In genomic region chr7:106864298-106865081, GRCh38 we compare ENCODE assay signal across 8 cellular contexts. TPM values are rescaled to one million over a fixed set of nuclear protein-coding genes. Genes with fewer than 3 reads are reported as not detected.
A peak's percentile ranks its signal among the peaks of the same experiment; 100 is the strongest.
DNase-seq lines count a peak whose midpoint lies in the region; ATAC-seq and TF ChIP-seq lines count a peak whose summit lies in the region.

No MANE protein-coding gene starts in this region.

- no peak for DNase-seq in activated T-cell treated with anti-CD3 and anti-CD28 coated beads, Interleukin-2, amount 50 U/mL, for 24 hours
- DNase-seq in activated T-cell treated with anti-CD3 and anti-CD28 coated beads for 4 hours (no peak), D341Med (ENCODE audit: low spot score) (no peak), NCI-H187 (lab: John Stamatoyannopoulos, UW) (no peak)
- DNase-seq in activated CD8-positive, alpha-beta T cell treated with anti-CD3 and anti-CD28 coated beads for 36 hours: no peak
- no peak for DNase-seq in effector CD8-positive, alpha-beta T cell (lab: John Stamatoyannopoulos, UW)

- CTCF ChIA-PET in activated CD8-positive, alpha-beta T cell treated with anti-CD3 and anti-CD28 coated beads for 36 hours (lab: Charles Lee): interaction anchor here (0.6 to 1.2 kb wide), 3 partner anchors 15 to 1333 kb away, joined by 3 read pairs; no protein-coding TSS in a partner anchor

- peaks cover 76% of the 10 kb centered on the region for H3K4me1 Mint-ChIP-seq in activated T-cell treated with anti-CD3 and anti-CD28 coated beads, Interleukin-2, amount 50 U/mL, for 24 hours (ENCODE audit: low read depth)
- H3K4me1 Mint-ChIP-seq in activated CD8-positive, alpha-beta T cell treated with anti-CD3 and anti-CD28 coated beads for 36 hours (ENCODE audit: low read depth): peaks cover 60% of the 10 kb centered on the region
- H3K4me1 Mint-ChIP-seq in stimulated activated naive CD8-positive, alpha-beta T cell treated with anti-CD3 and anti-CD28 coated beads, Interleukin-15, Interleukin-2, amounts not matched to agents 100 ng/mL and 50 ng/mL, for 24 hours (ENCODE audit: low read depth): peaks cover 67% of the 10 kb centered on the region

- intact Hi-C loops in activated CD8-positive, alpha-beta T cell treated with anti-CD3 and anti-CD28 coated beads for 36 hours (cut with micrococcal nuclease): no loop called here

- H3K27ac Mint-ChIP-seq in activated T-cell treated with anti-CD3 and anti-CD28 coated beads, Interleukin-2, amount 50 U/mL, for 24 hours: peak overlapping the region; percentile 96
- peak overlapping the region; percentile 95 for H3K27ac Mint-ChIP-seq in activated CD8-positive, alpha-beta T cell treated with anti-CD3 and anti-CD28 coated beads for 36 hours
- peak overlapping the region; percentile 87 for H3K27ac Mint-ChIP-seq in stimulated activated naive CD8-positive, alpha-beta T cell treated with anti-CD3 and anti-CD28 coated beads, Interleukin-15, Interleukin-2, amounts not matched to agents 100 ng/mL and 50 ng/mL, for 24 hours

- peak overlapping the region; percentile 84 for H3K4me3 Mint-ChIP-seq in activated T-cell treated with anti-CD3 and anti-CD28 coated beads, Interleukin-2, amount 50 U/mL, for 24 hours
- H3K4me3 Mint-ChIP-seq in activated CD8-positive, alpha-beta T cell treated with anti-CD3 and anti-CD28 coated beads for 36 hours: peak overlapping the region; percentile 91
- H3K4me3 Mint-ChIP-seq in stimulated activated naive CD8-positive, alpha-beta T cell treated with anti-CD3 and anti-CD28 coated beads, Interleukin-15, Interleukin-2, amounts not matched to agents 100 ng/mL and 50 ng/mL, for 24 hours: peak overlapping the region; percentile 90

- POLR2A ChIA-PET in activated CD8-positive, alpha-beta T cell treated with anti-CD3 and anti-CD28 coated beads for 36 hours (lab: Charles Lee): interaction anchor here (1.5 kb wide), 1 partner anchor 305 kb away, joined by 4 read pairs; no protein-coding TSS in a partner anchor

- TF ChIP-seq CTCF in activated CD8-positive, alpha-beta T cell treated with anti-CD3 and anti-CD28 coated beads for 36 hours (IDR thresholded peaks at IDR 0.05): no peak

- H3K9me3 Mint-ChIP-seq in activated T-cell treated with anti-CD3 and anti-CD28 coated beads, Interleukin-2, amount 50 U/mL, for 24 hours: no peaks in the 10 kb centered on the region
- H3K9me3 Mint-ChIP-seq in activated CD8-positive, alpha-beta T cell treated with anti-CD3 and anti-CD28 coated beads for 36 hours: peaks cover 4% of the 10 kb centered on the region
- no peaks in the 10 kb centered on the region for H3K9me3 Mint-ChIP-seq in stimulated activated naive CD8-positive, alpha-beta T cell treated with anti-CD3 and anti-CD28 coated beads, Interleukin-15, Interleukin-2, amounts not matched to agents 100 ng/mL and 50 ng/mL, for 24 hours

- peaks cover 39% of the 10 kb centered on the region for H3K36me3 Mint-ChIP-seq in activated T-cell treated with anti-CD3 and anti-CD28 coated beads, Interleukin-2, amount 50 U/mL, for 24 hours (ENCODE audit: low read depth)
- H3K36me3 Mint-ChIP-seq in activated CD8-positive, alpha-beta T cell treated with anti-CD3 and anti-CD28 coated beads for 36 hours (ENCODE audit: low read depth): peaks cover 31% of the 10 kb centered on the region
- peaks cover 30% of the 10 kb centered on the region for H3K36me3 Mint-ChIP-seq in stimulated activated naive CD8-positive, alpha-beta T cell treated with anti-CD3 and anti-CD28 coated beads, Interleukin-15, Interleukin-2, amounts not matched to agents 100 ng/mL and 50 ng/mL, for 24 hours (ENCODE audit: low read depth)

- ATAC-seq in HG02981 (IDR thresholded peaks at IDR 0.05; ENCODE audit: unreplicated experiment): peak; percentile 16
- peak; percentile 38 for ATAC-seq in activated CD8-positive, alpha-beta T cell treated with anti-CD3 and anti-CD28 coated beads for 36 hours

- no peaks in the 10 kb centered on the region for H3K27me3 Mint-ChIP-seq in activated T-cell treated with anti-CD3 and anti-CD28 coated beads, Interleukin-2, amount 50 U/mL, for 24 hours
- no peaks in the 10 kb centered on the region for H3K27me3 Mint-ChIP-seq in activated CD8-positive, alpha-beta T cell treated with anti-CD3 and anti-CD28 coated beads for 36 hours
- no peaks in the 10 kb centered on the region for H3K27me3 Mint-ChIP-seq in stimulated activated naive CD8-positive, alpha-beta T cell treated with anti-CD3 and anti-CD28 coated beads, Interleukin-15, Interleukin-2, amounts not matched to agents 100 ng/mL and 50 ng/mL, for 24 hours

RNA-seq across cellular contexts. Expression of gene PIK3CG, which starts 0.6 kb away (rescaled TPM):
- 10 to 100 TPM; 26.8 to 27.0 TPM for total RNA-seq in activated CD8-positive, alpha-beta T cell treated with anti-CD3 and anti-CD28 coated beads for 36 hours
